1 cellular context compared by ENCODE assay signal in the genomic region with DNA sequence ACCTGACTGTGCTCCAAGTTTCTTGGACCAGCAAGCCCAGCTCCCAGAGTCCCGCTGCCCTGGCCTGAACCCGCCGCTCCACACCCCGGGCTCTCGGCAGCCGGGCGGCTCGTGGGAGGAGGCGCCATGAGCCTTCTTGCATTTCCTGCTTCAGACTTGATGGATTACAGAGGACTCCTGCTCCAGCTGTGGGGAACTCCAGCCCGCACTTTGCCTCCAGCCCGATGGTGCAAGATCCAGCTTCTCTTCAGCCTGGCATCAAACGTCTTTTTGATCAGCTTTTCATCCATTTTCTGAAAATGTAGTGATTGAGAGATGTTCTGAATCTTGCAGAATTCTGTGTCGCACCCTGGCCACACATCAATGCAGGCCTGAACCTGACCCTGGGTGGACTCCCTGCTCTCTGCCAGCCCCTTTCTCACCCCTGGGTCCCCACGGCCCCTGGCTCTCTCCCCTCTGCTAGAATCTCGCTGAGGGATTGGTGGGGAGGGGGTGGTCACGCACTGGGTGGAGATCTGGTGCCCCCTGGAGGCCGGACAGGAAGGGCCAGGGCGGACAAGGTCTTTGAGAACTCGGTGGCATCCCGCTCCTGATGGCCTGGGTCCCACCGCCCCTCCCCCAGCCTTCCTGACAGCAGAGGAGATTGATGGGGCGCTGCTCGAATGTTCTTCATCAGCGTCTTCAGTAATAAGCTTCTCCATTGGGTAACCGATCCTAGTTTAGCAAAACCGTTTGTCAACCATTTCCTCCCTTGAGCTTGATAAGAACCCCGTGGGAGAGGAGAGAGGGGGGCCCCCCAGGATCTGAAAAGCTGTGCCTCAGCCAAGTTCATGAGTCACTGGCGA.
TF ChIP-seq lines count a peak whose summit lies in the region.

No MANE protein-coding gene starts in this region.

TF ChIP-seq in K562, 482 proteins besides CTCF, POLR2A, EP300 and RAD21 (continued from another document and continues in another):
- TF ChIP-seq, protein P1, sequence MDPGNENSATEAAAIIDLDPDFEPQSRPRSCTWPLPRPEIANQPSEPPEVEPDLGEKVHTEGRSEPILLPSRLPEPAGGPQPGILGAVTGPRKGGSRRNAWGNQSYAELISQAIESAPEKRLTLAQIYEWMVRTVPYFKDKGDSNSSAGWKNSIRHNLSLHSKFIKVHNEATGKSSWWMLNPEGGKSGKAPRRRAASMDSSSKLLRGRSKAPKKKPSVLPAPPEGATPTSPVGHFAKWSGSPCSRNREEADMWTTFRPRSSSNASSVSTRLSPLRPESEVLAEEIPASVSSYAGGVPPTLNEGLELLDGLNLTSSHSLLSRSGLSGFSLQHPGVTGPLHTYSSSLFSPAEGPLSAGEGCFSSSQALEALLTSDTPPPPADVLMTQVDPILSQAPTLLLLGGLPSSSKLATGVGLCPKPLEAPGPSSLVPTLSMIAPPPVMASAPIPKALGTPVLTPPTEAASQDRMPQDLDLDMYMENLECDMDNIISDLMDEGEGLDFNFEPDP (CRISPR knock-in tag; IDR thresholded peaks at IDR 0.05) = 0 out of 2 replicates have a peak, but pooled peaks have one; percentile 28
- TF ChIP-seq NR2C1 (IDR thresholded peaks at IDR 0.05) (peak; percentile 56), NR2C1 (tag; IDR thresholded peaks at IDR 0.05) (0 out of 2 replicates have a peak, but pooled peaks have one; percentile 3), SMARCA4 (IDR thresholded peaks at IDR 0.05) (peak; percentile 41; the same call in 1 of the 2 replicates), MIER1 (IDR thresholded peaks at IDR 0.05; ENCODE audit: low read depth) (no peak), CXXC5 (CRISPR knock-in tag; IDR thresholded peaks at IDR 0.05) (peak; percentile 75), GABPA (tag; conservative IDR thresholded peaks at IDR 0.05; ENCODE audit: low read depth) (peak; percentile 64; the same call in 1 of the 2 replicates), KDM5B (IDR thresholded peaks at IDR 0.05; ENCODE audit: insufficient replicate concordance, low read depth, low read length) (peak; percentile 72), NCOA2 (IDR thresholded peaks at IDR 0.05; ENCODE audit: partially characterized antibody in 2 of 2) (peak in 1 of 2 experiments; percentile 28), NFE2 (IDR thresholded peaks at IDR 0.05; ENCODE audit: low read depth) (peak; percentile 31; the same call in 1 of the 2 replicates), ARID3A (IDR thresholded peaks at IDR 0.05; ENCODE audit: borderline replicate concordance, low read depth, low read length) (peak; percentile 48; the same call in 1 of the 2 replicates), MAZ (CRISPR knock-in tag; conservative IDR thresholded peaks at IDR 0.05 in 1 of 2, IDR thresholded peaks at IDR 0.05 in 1 of 2) (peak; percentile 58 to 85; a peak in 3 of 4 replicates), ZNF644 (tag; IDR thresholded peaks at IDR 0.05; ENCODE audit: low read depth) (0 out of 2 replicates have a peak, but pooled peaks have one; percentile 53), ZNF639 (CRISPR knock-in tag; conservative IDR thresholded peaks at IDR 0.05 in 1 of 2, IDR thresholded peaks at IDR 0.05 in 1 of 2) (0 out of 4 replicates have a peak, but pooled peaks of 1 of the 2 experiments have one; percentile 14), AFF1 (IDR thresholded peaks at IDR 0.05; ENCODE audit: low read depth in 1 of 2, partially characterized antibody in 2 of 2) (peak in 1 of 2 experiments; percentile 33), TAL1 (IDR thresholded peaks at IDR 0.05) (no peak), ATF1 (CRISPR knock-in tag; IDR thresholded peaks at IDR 0.05) (no peak), ATF1 (tag; IDR thresholded peaks at IDR 0.05) (peak; percentile 79), ZNF12 (CRISPR knock-in tag; IDR thresholded peaks at IDR 0.05) (no peak), HDAC8 (tag; IDR thresholded peaks at IDR 0.05) (0 out of 2 replicates have a peak, but pooled peaks have one; percentile 3), L3MBTL2 (IDR thresholded peaks at IDR 0.05) (peak; percentile 28), ELF2 (CRISPR knock-in tag; IDR thresholded peaks at IDR 0.05) (no peak), KDM4B (IDR thresholded peaks at IDR 0.05; ENCODE audit: borderline replicate concordance in 2 of 2, low read depth in 1 of 2) (0 out of 4 replicates have a peak, but pooled peaks of 1 of the 2 experiments have one; percentile 32), MBD2 (IDR thresholded peaks at IDR 0.05; ENCODE audit: borderline replicate concordance, low read depth) (peak; percentile 65; the same call in 1 of the 2 replicates), GTF2A2 (tag; IDR thresholded peaks at IDR 0.05) (peak; percentile 59; the same call in 1 of the 2 replicates), NONO (IDR thresholded peaks at IDR 0.05; ENCODE audit: low read depth in 2 of 2, low read length in 1 of 2) (no peak), BACH1 (tag; IDR thresholded peaks at IDR 0.05) (peak; percentile 25; the same call in 1 of the 2 replicates), NR2C2 (CRISPR knock-in tag; IDR thresholded peaks at IDR 0.05) (no peak), NR2C2 (tag; IDR thresholded peaks at IDR 0.05) (0 out of 2 replicates have a peak, but pooled peaks have one; percentile 92), ZNF24 (IDR thresholded peaks at IDR 0.05) (no peak), MYNN (IDR thresholded peaks at IDR 0.05) (peak; percentile 43; the same call in 1 of the 2 replicates), MYNN (CRISPR knock-in tag; IDR thresholded peaks at IDR 0.05) (no peak), POLR2AphosphoS2 (IDR thresholded peaks at IDR 0.05; ENCODE audit: low read length) (no peak), ZNF217 (CRISPR knock-in tag; IDR thresholded peaks at IDR 0.05) (no peak), PTBP1 (IDR thresholded peaks at IDR 0.05; ENCODE audit: low read depth, low read length) (no peak), FOXM1 (IDR thresholded peaks at IDR 0.05; ENCODE audit: low read depth) (peak; percentile 47; the same call in 1 of the 2 replicates), FOXM1 (CRISPR knock-in tag; IDR thresholded peaks at IDR 0.05; ENCODE audit: low read depth) (0 out of 2 replicates have a peak, but pooled peaks have one; percentile 47), PHF20 (IDR thresholded peaks at IDR 0.05; ENCODE audit: partially characterized antibody) (peak; percentile 13), TEAD2 (tag; IDR thresholded peaks at IDR 0.05) (0 out of 2 replicates have a peak, but pooled peaks have one; percentile 25), CREB1 (IDR thresholded peaks at IDR 0.05) (no peak), CREB1 (CRISPR knock-in tag; IDR thresholded peaks at IDR 0.05) (peak; percentile 68), CC2D1A (IDR thresholded peaks at IDR 0.05) (peak; percentile 67; the same call in 1 of the 2 replicates), JUND (IDR thresholded peaks at IDR 0.05; ENCODE audit: borderline replicate concordance, low read depth, low read length) (peak; percentile 92), JUND (tag; IDR thresholded peaks at IDR 0.05; ENCODE audit: borderline replicate concordance, low read depth, low read length) (peak; percentile 87; the same call in 1 of the 3 replicates)
- TF ChIP-seq, protein P2, sequence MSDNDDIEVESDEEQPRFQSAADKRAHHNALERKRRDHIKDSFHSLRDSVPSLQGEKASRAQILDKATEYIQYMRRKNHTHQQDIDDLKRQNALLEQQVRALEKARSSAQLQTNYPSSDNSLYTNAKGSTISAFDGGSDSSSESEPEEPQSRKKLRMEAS (CRISPR knock-in tag; IDR thresholded peaks at IDR 0.05) = peak; percentile 58; the same call in 1 of the 2 replicates
- TF ChIP-seq, protein P3, sequence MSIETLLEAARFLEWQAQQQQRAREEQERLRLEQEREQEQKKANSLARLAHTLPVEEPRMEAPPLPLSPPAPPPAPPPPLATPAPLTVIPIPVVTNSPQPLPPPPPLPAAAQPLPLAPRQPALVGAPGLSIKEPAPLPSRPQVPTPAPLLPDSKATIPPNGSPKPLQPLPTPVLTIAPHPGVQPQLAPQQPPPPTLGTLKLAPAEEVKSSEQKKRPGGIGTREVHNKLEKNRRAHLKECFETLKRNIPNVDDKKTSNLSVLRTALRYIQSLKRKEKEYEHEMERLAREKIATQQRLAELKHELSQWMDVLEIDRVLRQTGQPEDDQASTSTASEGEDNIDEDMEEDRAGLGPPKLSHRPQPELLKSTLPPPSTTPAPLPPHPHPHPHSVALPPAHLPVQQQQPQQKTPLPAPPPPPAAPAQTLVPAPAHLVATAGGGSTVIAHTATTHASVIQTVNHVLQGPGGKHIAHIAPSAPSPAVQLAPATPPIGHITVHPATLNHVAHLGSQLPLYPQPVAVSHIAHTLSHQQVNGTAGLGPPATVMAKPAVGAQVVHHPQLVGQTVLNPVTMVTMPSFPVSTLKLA (conservative IDR thresholded peaks at IDR 0.05) = peak; percentile 40 to 52; a peak in 2 of 4 replicates
- TF ChIP-seq, protein P4, sequence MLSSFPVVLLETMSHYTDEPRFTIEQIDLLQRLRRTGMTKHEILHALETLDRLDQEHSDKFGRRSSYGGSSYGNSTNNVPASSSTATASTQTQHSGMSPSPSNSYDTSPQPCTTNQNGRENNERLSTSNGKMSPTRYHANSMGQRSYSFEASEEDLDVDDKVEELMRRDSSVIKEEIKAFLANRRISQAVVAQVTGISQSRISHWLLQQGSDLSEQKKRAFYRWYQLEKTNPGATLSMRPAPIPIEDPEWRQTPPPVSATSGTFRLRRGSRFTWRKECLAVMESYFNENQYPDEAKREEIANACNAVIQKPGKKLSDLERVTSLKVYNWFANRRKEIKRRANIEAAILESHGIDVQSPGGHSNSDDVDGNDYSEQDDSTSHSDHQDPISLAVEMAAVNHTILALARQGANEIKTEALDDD (IDR thresholded peaks at IDR 0.05) = peak; percentile 56
- TF ChIP-seq, protein P5, sequence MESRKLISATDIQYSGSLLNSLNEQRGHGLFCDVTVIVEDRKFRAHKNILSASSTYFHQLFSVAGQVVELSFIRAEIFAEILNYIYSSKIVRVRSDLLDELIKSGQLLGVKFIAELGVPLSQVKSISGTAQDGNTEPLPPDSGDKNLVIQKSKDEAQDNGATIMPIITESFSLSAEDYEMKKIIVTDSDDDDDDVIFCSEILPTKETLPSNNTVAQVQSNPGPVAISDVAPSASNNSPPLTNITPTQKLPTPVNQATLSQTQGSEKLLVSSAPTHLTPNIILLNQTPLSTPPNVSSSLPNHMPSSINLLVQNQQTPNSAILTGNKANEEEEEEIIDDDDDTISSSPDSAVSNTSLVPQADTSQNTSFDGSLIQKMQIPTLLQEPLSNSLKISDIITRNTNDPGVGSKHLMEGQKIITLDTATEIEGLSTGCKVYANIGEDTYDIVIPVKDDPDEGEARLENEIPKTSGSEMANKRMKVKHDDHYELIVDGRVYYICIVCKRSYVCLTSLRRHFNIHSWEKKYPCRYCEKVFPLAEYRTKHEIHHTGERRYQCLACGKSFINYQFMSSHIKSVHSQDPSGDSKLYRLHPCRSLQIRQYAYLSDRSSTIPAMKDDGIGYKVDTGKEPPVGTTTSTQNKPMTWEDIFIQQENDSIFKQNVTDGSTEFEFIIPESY (CRISPR knock-in tag; IDR thresholded peaks at IDR 0.05) = peak; percentile 40; the same call in 1 of the 2 replicates
